22 cellular contexts compared by ENCODE assay signal in genomic region chr6:17035994-17036393, GRCh38.
"Had no signal": no experiment of that assay in that cellular context is flagged by ENCODE, and none has a peak within 500 bp of the region (broad histone marks: within the 10 kb centered on the region; RNA-seq: fewer than 3 reads in every experiment).

No MANE protein-coding gene starts in this region.

- H3K4me1 Mint-ChIP-seq: activated naive CD8-positive, alpha-beta T cell treated with anti-CD3 and anti-CD28 coated beads, Interleukin-2, amount 10 ng/mL, durations not matched to agents 7 days and 5 days had no signal

- H3K36me3 Mint-ChIP-seq: activated naive CD8-positive, alpha-beta T cell treated with anti-CD3 and anti-CD28 coated beads, Interleukin-2, amount 10 ng/mL, durations not matched to agents 7 days and 5 days had no signal

- H3K4me3 Mint-ChIP-seq: activated CD8-positive, alpha-beta T cell treated with anti-CD3 and anti-CD28 coated beads for 36 hours; activated naive CD8-positive, alpha-beta T cell treated with anti-CD3 and anti-CD28 coated beads, Interleukin-2, amount 10 ng/mL, durations not matched to agents 7 days and 5 days had no signal

- FAIRE-seq: K562 had no signal

- H3K4me1 ChIP-seq: breast epithelium had no signal

- H3K27ac ChIP-seq: adrenal gland, breast epithelium, SJCRH30, WERI-Rb-1 had no signal

- H3K4me3 ChIP-seq: adrenal gland, breast epithelium, K562, SJCRH30 had no signal

- DNase-seq: activated CD4-positive, alpha-beta T cell treated with anti-CD3 and anti-CD28 coated beads for 4 hours; activated CD8-positive, alpha-beta memory T cell treated with anti-CD3 and anti-CD28 coated beads, Interleukin-2, amount 50 U/mL, for 4 hours; activated CD8-positive, alpha-beta T cell treated with anti-CD3 and anti-CD28 coated beads for 36 hours; activated naive CD4-positive, alpha-beta T cell treated with anti-CD3 and anti-CD28 coated beads, Interleukin-2, amount 50 U/mL, for 16 hours; activated naive CD8-positive, alpha-beta T cell treated with anti-CD3 and anti-CD28 coated beads, Interleukin-2, amount 10 ng/mL, durations not matched to agents 7 days and 5 days; adrenal gland; central memory CD4-positive, alpha-beta T cell; Karpas-422; MM.1S; NCI-H1105; NCI-H1694 treated with DMSO at 0.1 percent for 48 hours; NCI-H2029 treated with DMSO at 0.1 percent for 48 hours; NCI-H510A treated with DMSO at 0.1 percent for 48 hours; OCI-M1; Right ventricle myocardium superior; RPMI8226; SK-N-SH; T-helper 1 cell; WERI-Rb-1 had no signal

- H3K4me2 ChIP-seq: SK-N-SH had no signal

- H3K27me3 ChIP-seq: breast epithelium, SJCRH30 had no signal

- H3K36me3 ChIP-seq: adrenal gland, breast epithelium, SJCRH30, WERI-Rb-1 had no signal

- H3K9me3 ChIP-seq: adrenal gland, breast epithelium, SJCRH30, SK-N-SH had no signal

- H3K9me3 Mint-ChIP-seq: activated CD8-positive, alpha-beta T cell treated with anti-CD3 and anti-CD28 coated beads for 36 hours had no signal

- H3K27ac Mint-ChIP-seq: activated CD8-positive, alpha-beta T cell treated with anti-CD3 and anti-CD28 coated beads for 36 hours; activated naive CD8-positive, alpha-beta T cell treated with anti-CD3 and anti-CD28 coated beads, Interleukin-2, amount 10 ng/mL, durations not matched to agents 7 days and 5 days had no signal

- H3K9me2 ChIP-seq: SK-N-SH had no signal
